Comparison of ENCODE assay signal across 18 cellular contexts in the genomic region with DNA sequence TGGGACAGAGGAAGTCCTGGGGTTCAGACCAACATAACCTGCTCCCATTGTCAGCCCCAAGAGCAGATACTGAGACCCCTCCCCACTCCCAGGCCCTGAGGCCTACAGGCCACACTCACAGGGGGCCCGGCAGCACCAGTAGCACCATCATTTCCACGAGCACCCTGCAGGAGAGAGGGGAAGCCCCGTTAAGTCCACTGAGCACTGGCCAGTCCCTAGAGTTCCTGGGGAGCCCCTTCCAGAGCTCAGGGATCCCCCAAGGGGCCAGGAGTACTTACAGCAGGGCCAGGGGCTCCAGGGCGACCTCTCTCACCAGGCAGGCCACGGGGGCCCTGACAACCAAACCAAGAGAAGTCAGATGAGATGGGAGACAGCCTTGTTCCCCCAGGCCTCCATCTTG. TPM values are rescaled to one million over a fixed set of nuclear protein-coding genes. Genes with fewer than 3 reads are reported as not detected.
DNase-seq lines count a peak whose midpoint lies in the region; ATAC-seq and TF ChIP-seq lines count a peak whose summit lies in the region.
"Had no signal": no experiment of that assay in that cellular context is flagged by ENCODE, and none has a peak within 500 bp of the region (broad histone marks: within the 10 kb centered on the region; RNA-seq: fewer than 3 reads in every experiment).

No MANE protein-coding gene starts in this region.

- no peak overlapping the region for H4K8ac ChIP-seq in mesenchymal stem cell (ENCODE audit: low read length)

- no peaks in the 10 kb centered on the region for H3K9me3 ChIP-seq in adipocyte (ENCODE audit: control insufficient read depth, low read length)
- H3K9me3 ChIP-seq in mesenchymal stem cell (ENCODE audit: control insufficient read depth, low read length), result no peaks in the 10 kb centered on the region

- peaks cover 85% of the 10 kb centered on the region for H3K36me3 ChIP-seq in BJ (ENCODE audit: control insufficient read depth, insufficient read depth, low read length)
- H3K36me3 ChIP-seq in adipocyte (ENCODE audit: control insufficient read depth, insufficient read depth, low read length, severe bottlenecking), result peaks cover 79% of the 10 kb centered on the region
- peaks cover 82 to 84% of the 10 kb centered on the region in 2 experiments for H3K36me3 ChIP-seq in mesenchymal stem cell (ENCODE audit: control insufficient read depth in 1 of 2, insufficient read depth in 2 of 2, low read depth in 1 of 2, low read length in 2 of 2)

- WGBS in mesenchymal stem cell, result 88% methylated on average over 5 of the region's 5 CpGs

- no peak overlapping the region for H3K27ac Mint-ChIP-seq in activated CD4-positive, alpha-beta memory T cell treated with anti-CD3 and anti-CD28 coated beads, Interleukin-2, amount 10 ng/mL, durations not matched to agents 7 days and 5 days
- H3K27ac Mint-ChIP-seq: natural killer cell had no signal

- peak overlapping the region; percentile 82 for H3K27ac ChIP-seq in mesenchymal stem cell (ENCODE audit: low read length, poor library complexity, severe bottlenecking)
- peak overlapping the region in 20 of 21 experiments; percentile 2 to 97 (median 68) for H3K27ac ChIP-seq in skin epidermis
- H3K27ac ChIP-seq: C4-2B, SK-N-MC had no signal

- POLR2A ChIA-PET in BJ (lab: Charles Lee), result interaction anchor here (0.8 to 3.2 kb wide), 5 partner anchors 14 to 75 kb away, joined by 3 to 23 read pairs (median 6); no protein-coding TSS in a partner anchor
- POLR2A ChIA-PET in activated CD4-positive, alpha-beta memory T cell treated with anti-CD3 and anti-CD28 coated beads, Interleukin-2, amount 10 ng/mL, durations not matched to agents 7 days and 5 days (lab: Charles Lee), result no interaction called here

- H3K4ac ChIP-seq in mesenchymal stem cell (ENCODE audit: low read depth in 1 of 2, low read length in 2 of 2), result peak overlapping the region in 1 of 2 experiments; percentile 42

- peaks cover 66% of the 10 kb centered on the region for H3K4me1 ChIP-seq in adipocyte (ENCODE audit: control insufficient read depth, insufficient read depth, low read length)
- peaks cover 54% of the 10 kb centered on the region for H3K4me1 ChIP-seq in mesenchymal stem cell (ENCODE audit: control insufficient read depth, insufficient read depth, low read depth, low read length)

- H3K36me3 Mint-ChIP-seq in activated CD4-positive, alpha-beta memory T cell treated with anti-CD3 and anti-CD28 coated beads, Interleukin-2, amount 10 ng/mL, durations not matched to agents 7 days and 5 days (ENCODE audit: low read depth), result no peaks in the 10 kb centered on the region
- H3K36me3 Mint-ChIP-seq: natural killer cell had no signal

- no peak overlapping the region for H3K4me2 ChIP-seq in mesenchymal stem cell (ENCODE audit: low read length, poor library complexity, severe bottlenecking)

- CTCF ChIA-PET in BJ (lab: Yijun Ruan, JAX), result interaction anchor here (0.8 to 3.8 kb wide), 9 partner anchors 9 to 86 kb away, joined by 3 to 46 read pairs (median 6); no protein-coding TSS in a partner anchor
- CTCF ChIA-PET in activated CD4-positive, alpha-beta memory T cell treated with anti-CD3 and anti-CD28 coated beads, Interleukin-2, amount 10 ng/mL, durations not matched to agents 7 days and 5 days (lab: Charles Lee), result interaction anchor here (0.9 to 3.8 kb wide), 6 partner anchors 14 to 102 kb away, joined by 3 to 37 read pairs (median 4); no protein-coding TSS in a partner anchor

- H3K23ac ChIP-seq in mesenchymal stem cell (ENCODE audit: low read length in 2 of 2), result no peak overlapping the region

- H3K9ac ChIP-seq in adipocyte (ENCODE audit: low read length) (peak overlapping the region; percentile 100), mesenchymal stem cell (ENCODE audit: low read length) (peak overlapping the region; percentile 100)

- no peaks in the 10 kb centered on the region for H3K79me1 ChIP-seq in mesenchymal stem cell (replicated peaks; ENCODE audit: low read length, poor library complexity, severe bottlenecking)

- H3K14ac ChIP-seq in mesenchymal stem cell (ENCODE audit: low read length in 2 of 2), result peak overlapping the region in 1 of 2 experiments; percentile 2

- H2BK15ac ChIP-seq in mesenchymal stem cell (ENCODE audit: low read depth, poor library complexity, severe bottlenecking), result no peak overlapping the region

- no peak overlapping the region for H3K4me3 Mint-ChIP-seq in activated CD4-positive, alpha-beta memory T cell treated with anti-CD3 and anti-CD28 coated beads, Interleukin-2, amount 10 ng/mL, durations not matched to agents 7 days and 5 days
- H3K4me3 Mint-ChIP-seq: natural killer cell had no signal

- no peak overlapping the region for H2BK5ac ChIP-seq in mesenchymal stem cell (ENCODE audit: low read depth, low read length, poor library complexity, severe bottlenecking)

- no peak for TF ChIP-seq CTCF in BJ (IDR thresholded peaks at IDR 0.05; ENCODE audit: insufficient read depth, low read depth, low read length)

- H2BK12ac ChIP-seq in mesenchymal stem cell (ENCODE audit: low read length in 2 of 2), result no peak overlapping the region

- peaks cover 17% of the 10 kb centered on the region for H3K4me1 Mint-ChIP-seq in activated CD4-positive, alpha-beta memory T cell treated with anti-CD3 and anti-CD28 coated beads, Interleukin-2, amount 10 ng/mL, durations not matched to agents 7 days and 5 days

- peak overlapping the region; percentile 21 for H2AK5ac ChIP-seq in mesenchymal stem cell (ENCODE audit: low read length, severe bottlenecking)

- ATAC-seq in HG03521 (IDR thresholded peaks at IDR 0.05; ENCODE audit: unreplicated experiment) (no peak), HG03342 (IDR thresholded peaks at IDR 0.05; ENCODE audit: unreplicated experiment) (no peak)
- ATAC-seq: natural killer cell had no signal

- H2BK120ac ChIP-seq in mesenchymal stem cell (ENCODE audit: low read depth, low read length), result no peak overlapping the region

- H3K4me3 ChIP-seq in BJ (ENCODE audit: low read depth, low read length) (peak overlapping the region; percentile 97), adipocyte (ENCODE audit: low read length) (peak overlapping the region; percentile 92), mesenchymal stem cell (ENCODE audit: insufficient read depth in 1 of 2, low read depth in 1 of 2, low read length in 2 of 2) (peak overlapping the region in 1 of 2 experiments; percentile 100), skin epidermis (peak overlapping the region in 3 of 7 experiments; percentile 4 to 11 (median 6))
- H3K4me3 ChIP-seq: SK-N-MC had no signal

- no peaks in the 10 kb centered on the region for H3K9me3 Mint-ChIP-seq in activated CD4-positive, alpha-beta memory T cell treated with anti-CD3 and anti-CD28 coated beads, Interleukin-2, amount 10 ng/mL, durations not matched to agents 7 days and 5 days
- H3K9me3 Mint-ChIP-seq: brain, natural killer cell had no signal

- peak overlapping the region; percentile 65 to 93 for H3K18ac ChIP-seq in mesenchymal stem cell (ENCODE audit: low read depth in 1 of 2, low read length in 2 of 2)

- DNase-seq in BJ (ENCODE audit: low read depth), result no peak
- DNase-seq in adipocyte (ENCODE audit: low read depth), result no peak
- no peak for DNase-seq in mesenchymal stem cell
- no peak for DNase-seq in DMS53 (lab: John Stamatoyannopoulos, UW)
- DNase-seq in activated CD4-positive, alpha-beta memory T cell treated with anti-CD3 and anti-CD28 coated beads, Interleukin-2, amount 10 ng/mL, durations not matched to agents 7 days and 5 days, result no peak
- DNase-seq: activated gamma-delta T cell treated with Interleukin-2 at 50 U/mL for 16 hours; effector CD8-positive, alpha-beta T cell; KG1; kidney glomerular epithelial cell; natural killer cell; NCI-H1105 had no signal

- H4K91ac ChIP-seq in mesenchymal stem cell (ENCODE audit: low read length), result peak overlapping the region; percentile 37

- H3K27me3 ChIP-seq in BJ (ENCODE audit: control insufficient read depth, insufficient read depth, low read length), result no peaks in the 10 kb centered on the region
- H3K27me3 ChIP-seq in adipocyte (replicated peaks; ENCODE audit: control insufficient read depth, insufficient read depth, low read length), result no peaks in the 10 kb centered on the region
- H3K27me3 ChIP-seq in mesenchymal stem cell (ENCODE audit: control insufficient read depth in 1 of 2, insufficient read depth in 1 of 2, low read length in 2 of 2), result no peaks in the 10 kb centered on the region

- H3K27me3 Mint-ChIP-seq in activated CD4-positive, alpha-beta memory T cell treated with anti-CD3 and anti-CD28 coated beads, Interleukin-2, amount 10 ng/mL, durations not matched to agents 7 days and 5 days, result peaks cover 26% of the 10 kb centered on the region

- no peak overlapping the region for H2AFZ ChIP-seq in mesenchymal stem cell (ENCODE audit: low read depth, low read length)

RNA-seq across cellular contexts. Expression of a gene that starts 5.4 kb away (rescaled TPM):
- polyA plus RNA-seq in BJ (2011; rRNA removed), result 1,679 and 2,161 TPM in 2 replicates
- polyA minus RNA-seq in BJ (2011; rRNA and poly(A)+ RNA removed), result 4,131 and 5,702 TPM in 2 replicates
- polyA plus RNA-seq in mesenchymal stem cell (2013, experiment 1 of 2), result 4,381 TPM
- 4,150 TPM for polyA plus RNA-seq in mesenchymal stem cell (2013, experiment 2 of 2)
- total RNA-seq in activated CD4-positive, alpha-beta memory T cell treated with anti-CD3 and anti-CD28 coated beads, Interleukin-2, amount 10 ng/mL, durations not matched to agents 7 days and 5 days, result under 1 TPM; 0.50 to 0.55 TPM

RNA-seq across cellular contexts. Expression of a gene that starts 30.2 kb away (rescaled TPM):
- 0.09 and 0.40 TPM in 2 replicates for polyA plus RNA-seq in BJ (2011; rRNA removed)
- not detected in 2 replicates for polyA minus RNA-seq in BJ (2011; rRNA and poly(A)+ RNA removed)
- polyA plus RNA-seq in mesenchymal stem cell (2013, experiment 1 of 2), result 0.14 TPM
- 0.08 TPM for polyA plus RNA-seq in mesenchymal stem cell (2013, experiment 2 of 2)
- total RNA-seq in activated CD4-positive, alpha-beta memory T cell treated with anti-CD3 and anti-CD28 coated beads, Interleukin-2, amount 10 ng/mL, durations not matched to agents 7 days and 5 days, result under 1 TPM in 1 of 2 experiments, not detected in 1; 0.30 TPM
- total RNA-seq: activated CD8-positive, alpha-beta memory T cell treated with anti-CD3 and anti-CD28 coated beads for 36 hours; natural killer cell had no signal

RNA-seq across cellular contexts. Expression of a gene that starts 45.6 kb away (rescaled TPM):
- polyA plus RNA-seq in BJ (2011; rRNA removed), result 17.2 and 19.3 TPM in 2 replicates
- 27.3 and 31.6 TPM in 2 replicates for polyA minus RNA-seq in BJ (2011; rRNA and poly(A)+ RNA removed)
- polyA plus RNA-seq in mesenchymal stem cell (2013, experiment 1 of 2), result 34.9 TPM
- 33.0 TPM for polyA plus RNA-seq in mesenchymal stem cell (2013, experiment 2 of 2)
- total RNA-seq in activated CD4-positive, alpha-beta memory T cell treated with anti-CD3 and anti-CD28 coated beads, Interleukin-2, amount 10 ng/mL, durations not matched to agents 7 days and 5 days, result 100 to 1,000 TPM; 136 to 137 TPM
